Comparison of ENCODE assay signal across 8 cellular contexts in the genomic region with DNA sequence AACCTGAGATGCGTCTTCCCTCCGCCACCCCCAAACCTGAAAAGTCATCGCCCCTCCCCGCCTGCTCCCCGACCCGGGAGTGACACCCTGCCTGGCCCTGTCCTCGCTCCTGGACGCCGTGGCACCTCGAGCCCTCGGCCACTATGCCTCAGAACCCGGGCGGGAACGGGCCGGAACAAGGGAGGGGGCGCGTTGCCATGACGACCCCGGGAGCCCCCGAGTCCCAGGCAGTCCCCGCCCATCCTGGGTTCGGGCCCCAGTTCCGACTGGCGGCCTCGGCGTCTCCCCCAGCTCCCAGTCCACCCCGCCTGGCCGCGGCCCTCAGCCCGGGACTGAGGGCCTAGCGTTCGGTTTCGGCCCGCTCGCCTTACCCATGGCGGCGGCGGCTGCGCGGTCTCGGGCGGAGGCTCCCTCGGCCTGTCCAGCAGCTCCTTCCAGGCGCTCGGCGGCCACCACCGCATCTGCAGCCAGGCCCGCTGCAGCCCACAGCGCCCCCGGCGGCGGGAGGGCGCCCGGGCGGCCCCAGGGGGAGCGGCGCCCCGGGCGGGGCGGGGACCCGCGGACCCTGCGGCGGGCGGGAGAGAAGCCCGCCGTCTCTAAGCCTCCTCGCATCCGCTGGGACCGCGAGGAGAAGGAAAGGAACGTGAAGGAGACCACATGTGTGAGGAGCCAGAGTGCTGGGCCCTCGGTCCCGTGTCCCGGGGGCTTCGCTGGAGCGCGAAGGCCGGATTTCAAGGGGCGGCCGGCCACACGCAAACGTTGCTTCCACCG. TPM values are rescaled to one million over a fixed set of nuclear protein-coding genes. Genes with fewer than 3 reads are reported as not detected.
DNase-seq lines count a peak whose midpoint lies in the region; ATAC-seq and TF ChIP-seq lines count a peak whose summit lies in the region.

RUFY2 (minus strand) TSS at position 463 of the 771 bp plus-strand sequence; CDS start at position 375, 88 bp downstream.

- H3K27me3 Mint-ChIP-seq in HFFc6 (ENCODE audit: insufficient read depth), result no peaks in the 10 kb centered on the region
- H3K27me3 Mint-ChIP-seq in T-helper 1 cell treated with Interleukin-12 subunit alpha and Interleukin-12 subunit beta and Interleukin-4 antibody, amounts not matched to agents 30 μg/mL and 1 μg/mL, for 36 hours (ENCODE audit: low read depth), result no peaks in the 10 kb centered on the region

- no peaks in the 10 kb centered on the region for H3K36me3 Mint-ChIP-seq in HFFc6 (ENCODE audit: low read depth)
- no peaks in the 10 kb centered on the region for H3K36me3 Mint-ChIP-seq in T-helper 1 cell treated with Interleukin-12 subunit alpha and Interleukin-12 subunit beta and Interleukin-4 antibody, amounts not matched to agents 30 μg/mL and 1 μg/mL, for 36 hours (ENCODE audit: low read depth)

- H3K9me3 Mint-ChIP-seq in HFFc6, result no peaks in the 10 kb centered on the region
- no peaks in the 10 kb centered on the region for H3K9me3 Mint-ChIP-seq in T-helper 1 cell treated with Interleukin-12 subunit alpha and Interleukin-12 subunit beta and Interleukin-4 antibody, amounts not matched to agents 30 μg/mL and 1 μg/mL, for 36 hours

- H3K27ac Mint-ChIP-seq in HFFc6, result peak within 1 kb of the TSS; percentile 95
- H3K27ac Mint-ChIP-seq in T-helper 1 cell treated with Interleukin-12 subunit alpha and Interleukin-12 subunit beta and Interleukin-4 antibody, amounts not matched to agents 30 μg/mL and 1 μg/mL, for 36 hours, result peak within 1 kb of the TSS; percentile 75

- H3K27ac ChIP-seq in angular gyrus (ENCODE audit: low read depth, low read length), result peak within 1 kb of the TSS; percentile 94
- H3K27ac ChIP-seq in right cardiac atrium (ENCODE audit: low read length), result peak within 1 kb of the TSS; percentile 79
- peak within 1 kb of the TSS; percentile 53 to 87 for H3K27ac ChIP-seq in aorta (ENCODE audit: low read depth in 1 of 2, low read length in 2 of 2)

- H3K36me3 ChIP-seq in aorta (ENCODE audit: control insufficient read depth in 1 of 2, insufficient read depth in 2 of 2, low read length in 1 of 2), result no peaks in the 10 kb centered on the region

- H3K27me3 ChIP-seq in right cardiac atrium (ENCODE audit: control insufficient read depth, insufficient read depth) (no peaks in the 10 kb centered on the region), aorta (ENCODE audit: control insufficient read depth in 1 of 2, insufficient read depth in 2 of 2, low read length in 1 of 2) (no peaks in the 10 kb centered on the region)

- H3K4me1 ChIP-seq in right cardiac atrium (ENCODE audit: control insufficient read depth, insufficient read depth, low read length), result no peaks in the 10 kb centered on the region
- H3K4me1 ChIP-seq in aorta (ENCODE audit: control insufficient read depth in 1 of 2, insufficient read depth in 2 of 2, low read length in 2 of 2), result no peaks in the 10 kb centered on the region

- intact Hi-C loops in right cardiac atrium (cut with DNase I) (no loop called here), aorta (cut with DNase I) (loop anchor here in 1 of 2 donors (2.0 to 10.0 kb wide), 2 partner anchors 120 to 318 kb away; partner anchors contain the start of genes CCAR1 and SLC25A16)

- peak within 1 kb of the TSS; percentile 74 for H3K4me3 ChIP-seq in right cardiac atrium (ENCODE audit: low read length)
- peak within 1 kb of the TSS; percentile 96 for H3K4me3 ChIP-seq in aorta (ENCODE audit: low read length in 2 of 2)

- H3K9me3 ChIP-seq in right cardiac atrium (ENCODE audit: control insufficient read depth, low read length) (no peaks in the 10 kb centered on the region), aorta (ENCODE audit: control insufficient read depth, low read length) (no peaks in the 10 kb centered on the region)

- peak; percentile 48 for DNase-seq in HFFc6
- DNase-seq in MV-4-11 (lab: John Stamatoyannopoulos, UW), result peak; percentile 44
- DNase-seq in right cardiac atrium, result peak; percentile 83 to 94 (median 93)
- DNase-seq in renal cortical epithelial cell (ENCODE audit: low read depth), result peak; percentile 22
- peak; percentile 86 to 93 for DNase-seq in aorta

- under 1% methylated on average over 84 of the region's 84 CpGs for WGBS in right cardiac atrium
- WGBS in aorta, 2 donors, result 0 to 1% methylated on average over 66 to 84 of the region's 84 CpGs

- peak; percentile 98 for ATAC-seq in right cardiac atrium
- peak; percentile 98 for ATAC-seq in aorta (ENCODE audit: low FRiP score)

- H3K4me3 Mint-ChIP-seq in HFFc6, result peak within 1 kb of the TSS; percentile 91
- H3K4me3 Mint-ChIP-seq in T-helper 1 cell treated with Interleukin-12 subunit alpha and Interleukin-12 subunit beta and Interleukin-4 antibody, amounts not matched to agents 30 μg/mL and 1 μg/mL, for 36 hours, result peak within 1 kb of the TSS; percentile 90

- TF ChIP-seq CTCF in GM12873 (IDR thresholded peaks at IDR 0.05; ENCODE audit: insufficient read depth, low read depth, low read length, missing control alignments) (peak; percentile 63), HFFc6 (IDR thresholded peaks at IDR 0.05) (peak; percentile 80)

- peaks cover 23% of the 10 kb centered on the region for H3K4me1 Mint-ChIP-seq in HFFc6 (ENCODE audit: low read depth)
- peaks cover 7% of the 10 kb centered on the region for H3K4me1 Mint-ChIP-seq in T-helper 1 cell treated with Interleukin-12 subunit alpha and Interleukin-12 subunit beta and Interleukin-4 antibody, amounts not matched to agents 30 μg/mL and 1 μg/mL, for 36 hours (ENCODE audit: low read depth)

RNA-seq across cellular contexts. Expression of gene RUFY2, which starts in this region (rescaled TPM):
- total RNA-seq in HFFc6 (2021; fragmentation: NEBNext Ultra II Directional; extraction: Animal tissue kit (Norgen Biotek cat#: 25700)), result 10 to 100 TPM; 15.1 to 19.7 (median 16.7) TPM
- total RNA-seq in right cardiac atrium, result 10 to 100 TPM in 2 of 4 donors, 1 to 10 TPM in 2; 9.3 to 11.7 (median 10.5) TPM
- 4.6 TPM for polyA plus RNA-seq in right cardiac atrium
- total RNA-seq in renal cortical epithelial cell, result 19.8 and 24.6 TPM in 2 replicates
- 10 to 100 TPM; 31.6 to 44.6 TPM for total RNA-seq in aorta
- 10 to 100 TPM in 1 of 2 donors, 1 to 10 TPM in 1; 9.1 to 14.9 TPM for polyA plus RNA-seq in aorta

Comparison
In these comparisons a context has a peak if more than half of its experiments do, and no peak if none do; other contexts are left out.
1. Peak in every context shown above with its lines: DNase-seq, ATAC-seq, H3K4me3 ChIP-seq and H3K27ac ChIP-seq.
2. DNase-seq: peak in every context shown above with its lines; median percentile 93 in right cardiac atrium; 90 in aorta; 48 in HFFc6; 44 in MV-4-11; 22 in renal cortical epithelial cell.